Comparison of ENCODE assay signal across 25 cellular contexts in the genomic region with DNA sequence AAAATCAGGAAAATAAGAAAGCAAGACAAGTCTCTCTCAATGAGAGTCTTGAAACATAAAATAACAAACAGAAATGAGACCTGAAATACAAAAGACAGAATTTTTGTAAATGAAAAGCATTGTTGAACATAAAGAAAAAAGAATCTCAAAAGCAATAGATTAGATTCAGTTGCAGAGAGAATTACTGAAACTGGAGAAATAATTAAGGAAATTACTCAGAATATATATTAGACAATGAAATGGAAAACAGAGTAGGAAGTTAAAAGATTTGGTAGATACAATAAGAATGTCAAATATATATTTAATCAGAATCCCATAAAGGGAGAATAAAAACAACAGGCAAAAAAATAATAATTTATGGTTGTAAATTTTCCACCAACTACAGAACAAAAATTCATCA.
"Had no signal": no experiment of that assay in that cellular context is flagged by ENCODE, and none has a peak within 500 bp of the region (broad histone marks: within the 10 kb centered on the region; RNA-seq: fewer than 3 reads in every experiment).

No MANE protein-coding gene starts in this region.

- DNase-seq: hypothalamus; immature natural killer cell; left ventricle myocardium inferior; mesendoderm; naive B cell; natural killer cell; nephron progenitor cell; occipital lobe; right lobe of liver; stimulated activated CD4-positive, alpha-beta T cell treated with anti-CD3 and anti-CD28 coated beads, Interleukin-12 subunit alpha, Interleukin-12 subunit beta, amount 100 ng/mL, for 4 hours; stimulated activated CD4-positive, alpha-beta T cell treated with anti-CD3 and anti-CD28 coated beads, Interleukin-15, amount 100 ng/mL, for 24 hours; stimulated activated CD4-positive, alpha-beta T cell treated with anti-CD3 and anti-CD28 coated beads, Interleukin-2, amount 100 ng/mL, for 24 hours; stimulated activated CD4-positive, alpha-beta T cell treated with anti-CD3 and anti-CD28 coated beads, Interleukin-4, amount 100 ng/mL, for 1 hour; stimulated activated naive CD4-positive, alpha-beta T cell; substantia nigra; uterus had no signal

- H3K79me2 ChIP-seq: parathyroid adenoma had no signal

- H3K27ac ChIP-seq: left ventricle myocardium inferior, neural progenitor cell, neutrophil, parathyroid adenoma, right atrium auricular region, right lobe of liver, tibial nerve, uterus had no signal

- H3K4me3 ChIP-seq: left ventricle myocardium inferior, lung, neural progenitor cell, right atrium auricular region, right lobe of liver, tibial nerve, uterus had no signal

- H2AFZ ChIP-seq: neural progenitor cell, parathyroid adenoma had no signal

- H3K4me1 Mint-ChIP-seq: mesothelial cell of epicardium, naive B cell, nephron progenitor cell had no signal

- H3K36me3 Mint-ChIP-seq: naive B cell, type B pancreatic cell had no signal

- H3K36me3 ChIP-seq: neutrophil, right atrium auricular region, right lobe of liver, uterus had no signal

- H3K4me1 ChIP-seq: left ventricle myocardium inferior, neural progenitor cell, parathyroid adenoma, right atrium auricular region, right lobe of liver, tibial nerve, uterus had no signal

- H3K9me3 ChIP-seq: neutrophil had no signal

- H3K27me3 Mint-ChIP-seq: naive B cell; stimulated activated naive CD8-positive, alpha-beta T cell treated with anti-CD3 and anti-CD28 coated beads, Interleukin-15, Interleukin-2, amounts not matched to agents 100 ng/mL and 50 ng/mL, for 24 hours; type B pancreatic cell had no signal

- H3K4me2 ChIP-seq: neural progenitor cell had no signal

- H3K27ac Mint-ChIP-seq: immature natural killer cell; mesothelial cell of epicardium; naive B cell; natural killer cell; nephron progenitor cell; neural progenitor cell; stimulated activated naive CD8-positive, alpha-beta T cell treated with anti-CD3 and anti-CD28 coated beads, Interleukin-15, Interleukin-2, amounts not matched to agents 100 ng/mL and 50 ng/mL, for 24 hours; type B pancreatic cell had no signal

- H3K9ac ChIP-seq: neural progenitor cell, parathyroid adenoma had no signal

- H3K4me3 Mint-ChIP-seq: immature natural killer cell; mesothelial cell of epicardium; naive B cell; natural killer cell; nephron progenitor cell; neural progenitor cell; stimulated activated naive CD8-positive, alpha-beta T cell treated with anti-CD3 and anti-CD28 coated beads, Interleukin-15, Interleukin-2, amounts not matched to agents 100 ng/mL and 50 ng/mL, for 24 hours; type B pancreatic cell had no signal

- ATAC-seq: natural killer cell, right lobe of liver had no signal

- H3K27me3 ChIP-seq: neural progenitor cell, neutrophil, right atrium auricular region, right lobe of liver, tibial nerve, uterus had no signal
